27 cellular contexts compared by ENCODE assay signal in the genomic region with DNA sequence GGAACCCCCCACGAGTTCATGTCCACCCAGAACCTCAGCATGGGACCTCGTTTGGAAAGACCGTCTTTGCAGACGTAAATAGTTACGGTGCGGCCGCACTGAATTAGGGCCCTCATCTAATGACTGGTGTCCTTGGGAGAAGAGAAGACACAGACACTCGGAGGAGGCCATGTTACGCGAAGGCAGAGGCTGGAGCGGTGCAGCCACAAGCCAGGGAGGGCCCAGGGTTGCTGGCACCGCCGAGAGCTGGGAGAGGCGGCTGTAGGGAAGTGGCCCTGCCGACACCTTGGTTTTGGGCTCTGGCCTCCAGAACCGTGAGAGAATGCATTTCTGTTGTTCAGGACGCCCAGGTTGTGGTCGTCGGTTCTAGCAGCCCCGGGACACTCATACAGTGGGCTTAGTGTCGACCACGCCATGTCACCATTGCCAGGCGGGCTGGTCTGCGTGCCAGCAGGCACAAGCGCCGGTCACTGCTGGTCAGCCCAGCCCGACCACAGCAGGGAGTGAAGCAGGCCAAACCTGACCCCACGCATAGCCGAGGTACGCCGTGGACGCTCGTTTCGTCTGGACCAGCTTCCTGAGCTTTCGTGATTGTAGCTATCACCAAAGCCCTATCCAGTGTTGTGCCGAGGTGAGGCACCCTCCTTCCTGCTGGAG.
"Had no signal": no experiment of that assay in that cellular context is flagged by ENCODE, and none has a peak within 500 bp of the region (broad histone marks: within the 10 kb centered on the region; RNA-seq: fewer than 3 reads in every experiment).

No MANE protein-coding gene starts in this region.

- H3K36me3 ChIP-seq: MG63 had no signal

- H3K4me2 ChIP-seq: KMS-11 had no signal

- H3K9ac ChIP-seq: KMS-11 had no signal

- DNase-seq: activated CD4-positive, alpha-beta T cell treated with anti-CD3 and anti-CD28 coated beads for 48 hours; activated CD4-positive, alpha-beta T cell treated with anti-CD3 and anti-CD28 coated beads, Interleukin-2, amount 50 U/mL, for 4 hours; activated CD4-positive, CD25-positive, alpha-beta regulatory T cell treated with anti-CD3 and anti-CD28 coated beads, Interleukin-2, amount 50 U/mL, for 72 hours; activated CD8-positive, alpha-beta memory T cell treated with anti-CD3 and anti-CD28 coated beads, Interleukin-2, amount 50 U/mL, for 48 hours; activated CD8-positive, alpha-beta T cell treated with anti-CD3 and anti-CD28 coated beads, Interleukin-2, amount 10 ng/mL, durations not matched to agents 7 days and 5 days; activated naive CD4-positive, alpha-beta T cell treated with Interleukin-2 at 50 U/mL for 16 hours; activated T-cell treated with anti-CD3 and anti-CD28 coated beads, Interleukin-2, amount 50 U/mL, for 1 hour; amygdala; MG63; MV-4-11; NCI-H1092 treated with DMSO at 0.1 percent for 48 hours; NCI-H1417 treated with DMSO at 0.1 percent for 48 hours; NCI-H1694; NCI-H2029 treated with DMSO at 0.1 percent for 48 hours; NCI-H345; NCI-H510A; NCI-H69; NK-92 treated with Interleukin-12 subunit alpha and Interleukin-12 subunit beta, amount 100 ng/mL, for 24 hours; OCI-M1; RPMI8226; SIG-M5; T-helper 17 cell; T-helper 9 cell had no signal

- H3K9me3 ChIP-seq: MG63 had no signal

- H3K27ac ChIP-seq: KMS-11 had no signal

- ATAC-seq: activated CD8-positive, alpha-beta T cell treated with anti-CD3 and anti-CD28 coated beads, Interleukin-2, amount 10 ng/mL, durations not matched to agents 7 days and 5 days; Panc1; T-helper 17 cell; WTC11 had no signal

- H3K27me3 ChIP-seq: MG63 had no signal

- FAIRE-seq: astrocyte had no signal

- H3K4me3 ChIP-seq: MG63 had no signal
